In genomic region chr1:49424782-49425181, GRCh38 we compare ENCODE assay signal across 20 cellular contexts.
DNase-seq lines count a peak whose midpoint lies in the region; ATAC-seq and TF ChIP-seq lines count a peak whose summit lies in the region.
"Had no signal": no experiment of that assay in that cellular context is flagged by ENCODE, and none has a peak within 500 bp of the region (broad histone marks: within the 10 kb centered on the region; RNA-seq: fewer than 3 reads in every experiment).

No MANE protein-coding gene starts in this region.

- no peaks in the 10 kb centered on the region for H3K27me3 ChIP-seq in SK-N-SH (ENCODE audit: insufficient read depth)

- TF ChIP-seq EP300 in SK-N-SH (IDR thresholded peaks at IDR 0.05; ENCODE audit: borderline replicate concordance in 1 of 2, low read depth in 1 of 2, low read length in 1 of 2): no peak

- DNase-seq in SK-N-SH (no peak), SK-N-MC (ENCODE audit: low read depth, low spot score) (peak; percentile 16), epithelial cell of proximal tubule (ENCODE audit: low read depth) (peak; percentile 33), AG08395 (ENCODE audit: low spot score) (no peak), D341Med (ENCODE audit: low spot score) (no peak)
- no peak for DNase-seq in stimulated activated naive CD8-positive, alpha-beta T cell treated with anti-CD3 and anti-CD28 coated beads, Interleukin-15, Interleukin-2, amounts not matched to agents 100 U/mL and 50 U/mL, for 24 hours
- DNase-seq: 8988T; CD8-positive, alpha-beta memory T cell; DMS79; KBM-7; NCI-H1105; NCI-H146; NCI-H2029 treated with DMSO at 0.1 percent for 48 hours; NCI-H226; NCI-H510A treated with DMSO at 0.1 percent for 48 hours; NCI-H748 treated with DMSO at 0.1 percent for 48 hours; Right ventricle myocardium superior had no signal

- H3K9me3 ChIP-seq in SK-N-SH (no peaks in the 10 kb centered on the region), SK-N-MC (ENCODE audit: low read depth, low read length) (no peaks in the 10 kb centered on the region)

- TF ChIP-seq RAD21 in SK-N-SH (IDR thresholded peaks at IDR 0.05; ENCODE audit: low read length): no peak

- POLR2A ChIA-PET in SK-N-SH (lab: Yijun Ruan, JAX): no interaction called here

- TF ChIP-seq CTCF in SK-N-SH (IDR thresholded peaks at IDR 0.05) (no peak), epithelial cell of proximal tubule (conservative IDR thresholded peaks at IDR 0.05; ENCODE audit: low read depth, low read length) (no peak)

- no peaks in the 10 kb centered on the region for H3K36me3 ChIP-seq in SK-N-SH (replicated peaks in 1 of 2; ENCODE audit: control insufficient read depth in 1 of 2, insufficient read depth in 2 of 2, low read length in 1 of 2)
- H3K36me3 ChIP-seq in SK-N-MC (ENCODE audit: insufficient read depth, low read length): no peaks in the 10 kb centered on the region

- H3K9me2 ChIP-seq in SK-N-SH: no peaks in the 10 kb centered on the region

- peak overlapping the region; percentile 75 for H2AFZ ChIP-seq in SK-N-SH (ENCODE audit: low read depth)

- H3K4me1 ChIP-seq in SK-N-SH (ENCODE audit: control insufficient read depth in 1 of 2, insufficient read depth in 2 of 2, low read depth in 1 of 2, low read length in 1 of 2): 0 out of 4 replicates have a peak, but pooled peaks cover 0 to 4% of the 10 kb centered on the region in 2 experiments

- WGBS in SK-N-SH (ENCODE audit: low lambda C conversion rate): 60% methylated on average over 3 of the region's 3 CpGs

- H3K4me3 ChIP-seq in SK-N-SH (ENCODE audit: low read depth in 2 of 2, low read length in 1 of 2) (no peak overlapping the region), SK-N-MC (no peak overlapping the region), epithelial cell of proximal tubule (ENCODE audit: low read depth, low read length) (no peak overlapping the region)

- H3K27ac ChIP-seq in SK-N-SH (ENCODE audit: low read depth in 2 of 2, low read length in 1 of 2) (no peak overlapping the region), SK-N-MC (no peak overlapping the region; the same call in 1 of the 2 replicates)
- H3K27ac ChIP-seq: C4-2B had no signal

- no peak overlapping the region for H3K4me2 ChIP-seq in SK-N-SH

- H3K9ac ChIP-seq in SK-N-SH (no peak overlapping the region), SK-N-MC (ENCODE audit: insufficient read length) (no peak overlapping the region)

- no peaks in the 10 kb centered on the region for H4K20me1 ChIP-seq in SK-N-SH (ENCODE audit: insufficient read depth)

- ATAC-seq in SK-N-SH treated with all-trans-retinoic acid at 6 μM for 48 hours (no peak; the same call in 2 of the 3 replicates), GM21526 (IDR thresholded peaks at IDR 0.05; ENCODE audit: low FRiP score, unreplicated experiment) (no peak)
- ATAC-seq in stimulated activated naive CD8-positive, alpha-beta T cell treated with anti-CD3 and anti-CD28 coated beads, Interleukin-15, Interleukin-2, amounts not matched to agents 100 U/mL and 50 U/mL, for 24 hours: no peak

- CTCF ChIA-PET in SK-N-SH (lab: Yijun Ruan, JAX): no interaction called here

- H3F3A ChIP-seq in SK-N-SH (replicated peaks; ENCODE audit: insufficient read depth): no peaks in the 10 kb centered on the region

- no peaks in the 10 kb centered on the region for H3K79me2 ChIP-seq in SK-N-SH (ENCODE audit: insufficient read depth)

TF ChIP-seq in SK-N-SH, 30 proteins besides CTCF, POLR2A, EP300 and RAD21 (continues in another document):
- TF ChIP-seq CHD2 (IDR thresholded peaks at IDR 0.05; ENCODE audit: low read length, partially characterized antibody) (no peak), ZBTB33 (IDR thresholded peaks at IDR 0.05; ENCODE audit: borderline replicate concordance, low read depth) (no peak), PBX3 (IDR thresholded peaks at IDR 0.05) (no peak)

TF ChIP-seq in SK-N-SH treated with all-trans-retinoic acid at 6 μM for 48 hours, 23 proteins besides CTCF, POLR2A, EP300 and RAD21:
- TF ChIP-seq RARB (CRISPR knock-in tag; IDR thresholded peaks at IDR 0.05): no peak

Comparison
In these comparisons a context has a peak if more than half of its experiments do, and no peak if none do; other contexts are left out.
1. DNase-seq: peak in SK-N-MC (single experiment) and epithelial cell of proximal tubule (single experiment); none in SK-N-SH (single experiment), stimulated activated naive CD8-positive, alpha-beta T cell treated with anti-CD3 and anti-CD28 coated beads, Interleukin-15, Interleukin-2, amounts not matched to agents 100 U/mL and 50 U/mL, for 24 hours (single experiment), AG08395 (single experiment) and D341Med (single experiment).